ENCODE assay signal across 9 cellular contexts in genomic region chr1:2314297-2314802, GRCh38.
DNase-seq lines count a peak whose midpoint lies in the region; ATAC-seq and TF ChIP-seq lines count a peak whose summit lies in the region.
"Had no signal": no experiment of that assay in that cellular context is flagged by ENCODE, and none has a peak within 500 bp of the region (broad histone marks: within the 10 kb centered on the region; RNA-seq: fewer than 3 reads in every experiment).

No MANE protein-coding gene starts in this region.

- 43% methylated on average over 8 of the region's 51 CpGs; no CpG with 5 or more reads in 1 of the 2 donors for WGBS in esophagus squamous epithelium, 2 donors

- H3K4me1 ChIP-seq in RWPE2 (ENCODE audit: insufficient read depth, poor library complexity, severe bottlenecking): no peaks in the 10 kb centered on the region
- peaks cover 34 to 90% (median 48%) of the 10 kb centered on the region in 3 donors for H3K4me1 ChIP-seq in esophagus squamous epithelium

- peak overlapping the region; percentile 36 for H3K4me3 ChIP-seq in RWPE2 (ENCODE audit: severe bottlenecking)
- peak overlapping the region; percentile 43 to 76 (median 62) for H3K4me3 ChIP-seq in esophagus squamous epithelium

- H3K27ac ChIP-seq in RWPE2 (ENCODE audit: poor library complexity, severe bottlenecking) (peak overlapping the region; percentile 71), esophagus squamous epithelium (peak overlapping the region; percentile 62 to 92 (median 84))
- H3K27ac ChIP-seq: C4-2B had no signal

- DNase-seq in NCI-H2171 treated with DMSO at 0.1 percent for 48 hours (lab: John Stamatoyannopoulos, UW): peak; percentile 14
- no peak for DNase-seq in NCI-H2171 (lab: John Stamatoyannopoulos, UW)
- DNase-seq in RWPE2 (ENCODE audit: low spot score): no peak
- DNase-seq in esophagus squamous epithelium (lab: John Stamatoyannopoulos, UW): no peak
- peak; percentile 57 for DNase-seq in myocyte (ENCODE audit: low read depth)

- TF ChIP-seq POLR2A in esophagus squamous epithelium (IDR thresholded peaks at IDR 0.05): peak in 1 of 4 donors; percentile 24

- peak; percentile 30 for ATAC-seq in RWPE2 (ENCODE audit: low read depth)
- no peak for ATAC-seq in HG03378 (IDR thresholded peaks at IDR 0.05; ENCODE audit: unreplicated experiment)
- ATAC-seq in HG02852 (IDR thresholded peaks at IDR 0.05; ENCODE audit: unreplicated experiment): no peak
- no peak for ATAC-seq in GM21529 (IDR thresholded peaks at IDR 0.05; ENCODE audit: unreplicated experiment)

- H3K9me3 ChIP-seq in RWPE2 (ENCODE audit: severe bottlenecking) (no peaks in the 10 kb centered on the region), esophagus squamous epithelium (no peaks in the 10 kb centered on the region)

- intact Hi-C loops in esophagus squamous epithelium (cut with DNase I): loop anchor here (10.0 kb wide), 1 partner anchor 120 kb away; the partner anchor contains the start of gene FAAP20

- TF ChIP-seq CTCF in RWPE2 (IDR thresholded peaks at IDR 0.05; ENCODE audit: poor library complexity, severe bottlenecking): no peak
- no peak for TF ChIP-seq CTCF in esophagus squamous epithelium (IDR thresholded peaks at IDR 0.05)

- no peaks in the 10 kb centered on the region for H3K27me3 ChIP-seq in RWPE2 (ENCODE audit: insufficient read depth, poor library complexity, severe bottlenecking)
- peaks cover 0 to 9% (median 0%) of the 10 kb centered on the region in 4 donors for H3K27me3 ChIP-seq in esophagus squamous epithelium

- no peaks in the 10 kb centered on the region for H3K36me3 ChIP-seq in RWPE2 (ENCODE audit: low read depth)
- H3K36me3 ChIP-seq in esophagus squamous epithelium: peaks cover 0 to 11% (median 0%) of the 10 kb centered on the region in 3 donors

Comparison
In these comparisons a context has a peak if more than half of its experiments do, and no peak if none do; other contexts are left out.
1. DNase-seq: peak in NCI-H2171 treated with DMSO at 0.1 percent for 48 hours (single experiment) and myocyte (single experiment); none in NCI-H2171 (single experiment), RWPE2 (single experiment) and esophagus squamous epithelium (single experiment).